Comparison of ENCODE assay signal across 8 cellular contexts in the genomic region with DNA sequence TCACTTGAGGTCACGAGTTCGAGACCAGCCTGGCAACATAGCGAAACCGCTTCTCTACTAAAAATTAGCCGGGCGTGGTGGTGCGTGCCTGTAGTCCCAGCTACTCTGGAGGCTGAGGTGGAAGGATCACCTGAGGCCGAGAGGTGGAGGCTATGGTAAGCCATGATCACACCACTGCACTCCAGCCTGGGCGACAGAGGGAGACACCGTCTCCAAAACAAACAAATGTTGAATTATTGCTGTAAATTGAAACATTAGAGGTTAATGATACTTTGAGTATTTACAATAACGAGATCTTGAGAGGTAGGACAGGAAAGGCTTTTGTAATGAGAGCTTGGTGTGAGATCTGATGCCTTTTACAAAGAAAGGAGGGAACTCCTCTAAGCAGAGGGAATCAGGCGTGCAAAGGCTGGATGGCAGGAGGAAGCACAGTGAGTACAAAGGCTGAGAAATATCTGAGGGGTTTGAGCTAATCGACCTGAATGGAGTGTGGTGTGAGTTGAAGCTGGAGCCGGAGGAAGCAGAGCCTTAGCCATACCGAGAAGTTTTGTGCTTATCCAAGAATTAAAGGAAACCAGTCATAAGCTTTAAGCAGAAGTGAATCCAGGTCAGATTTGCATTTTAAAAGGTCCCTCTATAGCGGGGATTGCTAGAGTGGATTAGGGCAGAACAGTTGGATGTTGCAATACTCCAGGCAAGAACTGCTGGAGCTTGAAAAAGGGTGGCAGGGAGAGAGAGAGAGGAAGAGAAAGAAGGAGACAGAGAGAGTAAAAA. TPM values are rescaled to one million over a fixed set of nuclear protein-coding genes. Genes with fewer than 3 reads are reported as not detected.
DNase-seq lines count a peak whose midpoint lies in the region; ATAC-seq and TF ChIP-seq lines count a peak whose summit lies in the region.

No MANE protein-coding gene starts in this region.

- ATAC-seq in HG03432 (IDR thresholded peaks at IDR 0.05; ENCODE audit: unreplicated experiment) = no peak

- H3K27ac ChIP-seq in adrenal gland (peak overlapping the region; percentile 62 to 96 (median 94)), iPS-18a (ENCODE audit: low read length) (peak overlapping the region; percentile 96), skeletal muscle tissue (ENCODE audit: low read depth, low read length) (peak overlapping the region; percentile 84)

- no peaks in the 10 kb centered on the region for H3K9me3 ChIP-seq in adrenal gland (replicated peaks in 1 of 3)
- no peaks in the 10 kb centered on the region for H3K9me3 ChIP-seq in iPS-18a (ENCODE audit: control insufficient read depth, low read depth, low read length)
- H3K9me3 ChIP-seq in skeletal muscle tissue (ENCODE audit: control insufficient read depth in 3 of 3, low read length in 3 of 3) = no peaks in the 10 kb centered on the region

- H3K36me3 ChIP-seq in adrenal gland (replicated peaks in 1 of 2) (peaks cover 0 to 8% of the 10 kb centered on the region in 2 donors), iPS-18a (ENCODE audit: control insufficient read depth, low read depth, low read length) (peaks cover 17% of the 10 kb centered on the region), skeletal muscle tissue (ENCODE audit: control insufficient read depth in 3 of 3, insufficient read depth in 3 of 3, low read length in 3 of 3) (no peaks in the 10 kb centered on the region)

- peaks cover 5 to 14% of the 10 kb centered on the region in 2 donors for H3K4me1 ChIP-seq in adrenal gland (replicated peaks in 1 of 2)
- H3K4me1 ChIP-seq in iPS-18a (ENCODE audit: control insufficient read depth, low read depth, low read length) = peaks cover 9% of the 10 kb centered on the region
- H3K4me1 ChIP-seq in skeletal muscle tissue (ENCODE audit: control insufficient read depth in 3 of 3, insufficient read depth in 3 of 3, low read length in 3 of 3) = peaks cover 5 to 17% (median 9%) of the 10 kb centered on the region in 3 donors

- TF ChIP-seq POLR2A in adrenal gland (IDR thresholded peaks at IDR 0.05) = no peak

- intact Hi-C loops in adrenal gland (cut with DNase I) = no loop called here

- WGBS in adrenal gland, 4 donors = 40 to 47% (median 45%) methylated on average over 15 to 16 of the region's 16 CpGs

- H3K9ac ChIP-seq in iPS-18a (ENCODE audit: low read length) = peak overlapping the region; percentile 96
- peak overlapping the region; percentile 90 to 96 (median 91) for H3K9ac ChIP-seq in skeletal muscle tissue (ENCODE audit: low read depth in 1 of 3, low read length in 3 of 3)

- peak; percentile 26 for DNase-seq in activated CD4-positive, alpha-beta T cell treated with anti-CD3 and anti-CD28 coated beads for 48 hours
- no peak for DNase-seq in activated CD4-positive, alpha-beta T cell treated with anti-CD3 and anti-CD28 coated beads for 1 hour
- DNase-seq in NCI-H2107 treated with DMSO at 0.1 percent for 48 hours (lab: John Stamatoyannopoulos, UW; ENCODE audit: unreplicated experiment) (peak; percentile 97), adrenal gland (no peak), cerebellar nuclear complex (lab: John Stamatoyannopoulos, UW) (no peak)

- H3K27me3 ChIP-seq in adrenal gland = no peaks in the 10 kb centered on the region
- no peaks in the 10 kb centered on the region for H3K27me3 ChIP-seq in iPS-18a (ENCODE audit: control insufficient read depth, insufficient read depth, low read length)
- H3K27me3 ChIP-seq in skeletal muscle tissue (ENCODE audit: control insufficient read depth in 3 of 3, insufficient read depth in 3 of 3, low read length in 3 of 3) = no peaks in the 10 kb centered on the region

- no peak for TF ChIP-seq CTCF in adrenal gland (IDR thresholded peaks at IDR 0.05)

- H3K4me3 ChIP-seq in adrenal gland (peak overlapping the region in 3 of 4 donors; percentile 37 to 97 (median 66)), iPS-18a (ENCODE audit: low read length) (peak overlapping the region; percentile 98), skeletal muscle tissue (ENCODE audit: low read length in 3 of 3) (peak overlapping the region; percentile 86 to 92 (median 87))

RNA-seq across cellular contexts. Expression of gene RHNO1, which starts 1.1 kb away (rescaled TPM):
- total RNA-seq in adrenal gland (10 to 100 TPM in 7 of 8 donors, 1 to 10 TPM in 1; 5.0 to 18.8 (median 14.1) TPM), skeletal muscle tissue (10.4 TPM)
- 10 to 100 TPM; 14.2 to 29.0 (median 15.5) TPM for polyA plus RNA-seq in adrenal gland

RNA-seq across cellular contexts. Expression of gene FOXM1, which starts 1.2 kb away (rescaled TPM):
- total RNA-seq in adrenal gland (1 to 10 TPM in 7 of 8 donors, under 1 TPM in 1; 0.79 to 4.9 (median 2.7) TPM), skeletal muscle tissue (0.52 TPM)
- 1 to 10 TPM in 2 of 3 donors, under 1 TPM in 1; 0.97 to 2.4 (median 1.0) TPM for polyA plus RNA-seq in adrenal gland

RNA-seq across cellular contexts. Expression of gene TULP3, which starts 12.5 kb away (rescaled TPM):
- 10 to 100 TPM; 19.1 to 40.5 (median 25.0) TPM for total RNA-seq in adrenal gland
- 10 to 100 TPM; 19.3 to 36.6 (median 25.9) TPM for polyA plus RNA-seq in adrenal gland
- total RNA-seq in skeletal muscle tissue = 23.5 TPM

RNA-seq across cellular contexts. Expression of gene TEX52, which starts 21.3 kb away (rescaled TPM):
- not detected for total RNA-seq in adrenal gland
- polyA plus RNA-seq in adrenal gland = not detected
- total RNA-seq in skeletal muscle tissue = not detected

RNA-seq across cellular contexts. Expression of gene NRIP2, which starts 43.3 kb away (rescaled TPM):
- 1 to 10 TPM in 7 of 8 donors, under 1 TPM in 1; 0.87 to 9.1 (median 2.5) TPM for total RNA-seq in adrenal gland
- polyA plus RNA-seq in adrenal gland = 1 to 10 TPM; 1.9 to 5.9 (median 5.5) TPM
- total RNA-seq in skeletal muscle tissue = 1.0 TPM

Comparison
In these comparisons a context has a peak if more than half of its experiments do, and no peak if none do; other contexts are left out.
1. DNase-seq: peak in activated CD4-positive, alpha-beta T cell treated with anti-CD3 and anti-CD28 coated beads for 48 hours (single experiment) and NCI-H2107 treated with DMSO at 0.1 percent for 48 hours (single experiment); none in activated CD4-positive, alpha-beta T cell treated with anti-CD3 and anti-CD28 coated beads for 1 hour (single experiment), adrenal gland (0 of 7) and cerebellar nuclear complex (0 of 2).
2. Peak in every context shown above with its lines, with median percentiles within 50 percentile points of each other: H3K27ac ChIP-seq and H3K4me3 ChIP-seq.